ENCODE assay signal across 25 cellular contexts in genomic region chr3:51897391-51897790, GRCh38. TPM values are rescaled to one million over a fixed set of nuclear protein-coding genes. Genes with fewer than 3 reads are reported as not detected.
"Had no signal": no experiment of that assay in that cellular context is flagged by ENCODE, and none has a peak within 500 bp of the region (broad histone marks: within the 10 kb centered on the region; RNA-seq: fewer than 3 reads in every experiment).

No MANE protein-coding gene starts in this region.

- H3K36me3 ChIP-seq: MG63, SJCRH30 had no signal

- H3K4me3 ChIP-seq: MG63, SJCRH30 had no signal

- H3K27me3 ChIP-seq: SJCRH30 had no signal

- DNase-seq: IMR-90, Karpas-422, KG1, MG63, NCI-H1092, NCI-H1105 treated with DMSO at 0.1 percent for 48 hours, NCI-H1417 treated with DMSO at 0.1 percent for 48 hours, NCI-H146, NCI-H1694 treated with DMSO at 0.1 percent for 48 hours, NCI-H1930, NCI-H2081, NCI-H2107, NCI-H2227 treated with DMSO at 0.1 percent for 48 hours, NCI-H524, NCI-H69, NCI-H774, SHP77 treated with DMSO at 0.1 percent for 48 hours, SJCRH30 had no signal

- FAIRE-seq: HepG2 had no signal

- ATAC-seq: HepG2, Panc1, Right ventricle myocardium inferior, SK-N-SH treated with all-trans-retinoic acid at 6 μM for 48 hours had no signal

- H3K9me3 ChIP-seq: MG63, SJCRH30 had no signal

- H3K4me1 ChIP-seq: SJCRH30 had no signal

- H3K27ac ChIP-seq: RWPE1, SJCRH30 had no signal

RNA-seq across cellular contexts. Expression of gene IQCF1, which starts 5.8 kb away (rescaled TPM):
- total RNA-seq: HepG2, HT-29, IMR-90, NCI-H460, Right ventricle myocardium inferior, SJCRH30 had no signal
- polyA plus RNA-seq: HepG2, IMR-90 had no signal

RNA-seq across cellular contexts. Expression of gene IQCF5, which starts 22.0 kb away (rescaled TPM):
- total RNA-seq: HepG2, HT-29, IMR-90, NCI-H460, Right ventricle myocardium inferior, SJCRH30 had no signal
- polyA plus RNA-seq: HepG2, IMR-90 had no signal

RNA-seq across cellular contexts. Expression of gene IQCF2, which starts 36.0 kb away (rescaled TPM):
- total RNA-seq: HepG2, HT-29, IMR-90, NCI-H460, Right ventricle myocardium inferior, SJCRH30 had no signal
- polyA plus RNA-seq: HepG2, IMR-90 had no signal
